In genomic region chr7:24877790-24878311, GRCh38 we compare ENCODE assay signal across 8 cellular contexts.
DNase-seq lines count a peak whose midpoint lies in the region; ATAC-seq, FAIRE-seq and TF ChIP-seq lines count a peak whose summit lies in the region.

No MANE protein-coding gene starts in this region.

- no peak for DNase-seq in activated CD8-positive, alpha-beta memory T cell treated with anti-CD3 and anti-CD28 coated beads, Interleukin-2, amount 10 ng/mL, durations not matched to agents 7 days and 5 days
- no peak for DNase-seq in activated CD8-positive, alpha-beta memory T cell treated with anti-CD3 and anti-CD28 coated beads, Interleukin-2, amount 50 U/mL, for 48 hours
- peak; percentile 29 for DNase-seq in activated CD4-positive, alpha-beta T cell treated with anti-CD3 and anti-CD28 coated beads, Interleukin-2, amount 10 ng/mL, durations not matched to agents 7 days and 5 days
- DNase-seq in kidney (no peak), ureter (ENCODE audit: low spot score) (no peak), tibial artery (no peak), NCI-H2081 treated with DMSO at 0.1 percent for 48 hours (lab: John Stamatoyannopoulos, UW) (no peak)

- peaks cover 34% of the 10 kb centered on the region for H3K4me1 Mint-ChIP-seq in activated CD8-positive, alpha-beta memory T cell treated with anti-CD3 and anti-CD28 coated beads, Interleukin-2, amount 10 ng/mL, durations not matched to agents 7 days and 5 days
- peaks cover 28% of the 10 kb centered on the region for H3K4me1 Mint-ChIP-seq in activated CD4-positive, alpha-beta T cell treated with anti-CD3 and anti-CD28 coated beads, Interleukin-2, amount 10 ng/mL, durations not matched to agents 7 days and 5 days

- no peaks in the 10 kb centered on the region for H3K27me3 ChIP-seq in tibial artery

- H3K27ac ChIP-seq in kidney (ENCODE audit: low read depth in 2 of 2, low read length in 2 of 2) (no peak overlapping the region), tibial artery (no peak overlapping the region)

- peak; percentile 11 for FAIRE-seq in kidney (lab: Jason Lieb, UNC)

- H3K9ac ChIP-seq in kidney (ENCODE audit: low read length in 2 of 2), result no peak overlapping the region

- intact Hi-C loops in kidney (cut with DNase I), result no loop called here
- intact Hi-C loops in tibial artery (cut with DNase I; ENCODE audit: low total_unique reads), result no loop called here

- H3K4me1 ChIP-seq in kidney (ENCODE audit: control insufficient read depth in 1 of 2, insufficient read depth in 1 of 2, low read depth in 1 of 2, low read length in 2 of 2), result no peaks in the 10 kb centered on the region
- H3K4me1 ChIP-seq in tibial artery, result peaks cover 0 to under 1% (median 0%) of the 10 kb centered on the region in 4 donors

- no peaks in the 10 kb centered on the region for H3K9me3 Mint-ChIP-seq in activated CD8-positive, alpha-beta memory T cell treated with anti-CD3 and anti-CD28 coated beads, Interleukin-2, amount 10 ng/mL, durations not matched to agents 7 days and 5 days (ENCODE audit: low read depth)
- H3K9me3 Mint-ChIP-seq in activated CD4-positive, alpha-beta T cell treated with anti-CD3 and anti-CD28 coated beads, Interleukin-2, amount 10 ng/mL, durations not matched to agents 7 days and 5 days, result no peaks in the 10 kb centered on the region

- TF ChIP-seq CTCF in kidney (IDR thresholded peaks at IDR 0.05; ENCODE audit: borderline replicate concordance, extremely low read depth, insufficient read depth) (no peak), tibial artery (IDR thresholded peaks at IDR 0.05) (no peak)

- CTCF ChIA-PET in activated CD8-positive, alpha-beta memory T cell treated with anti-CD3 and anti-CD28 coated beads, Interleukin-2, amount 10 ng/mL, durations not matched to agents 7 days and 5 days (lab: Charles Lee), result interaction anchor here (0.8 to 1.9 kb wide), 6 partner anchors 11 to 65 kb away, joined by 3 to 5 read pairs (median 4); no protein-coding TSS in a partner anchor
- CTCF ChIA-PET in activated CD4-positive, alpha-beta T cell treated with anti-CD3 and anti-CD28 coated beads, Interleukin-2, amount 10 ng/mL, durations not matched to agents 7 days and 5 days (lab: Charles Lee), result interaction anchor here (1.1 to 2.2 kb wide), 10 partner anchors 11 to 101 kb away, joined by 3 to 9 read pairs (median 4); partner anchors contain the start of gene OSBPL3

- peaks cover 12% of the 10 kb centered on the region for H3K36me3 Mint-ChIP-seq in activated CD8-positive, alpha-beta memory T cell treated with anti-CD3 and anti-CD28 coated beads, Interleukin-2, amount 10 ng/mL, durations not matched to agents 7 days and 5 days
- peaks cover 13% of the 10 kb centered on the region for H3K36me3 Mint-ChIP-seq in activated CD4-positive, alpha-beta T cell treated with anti-CD3 and anti-CD28 coated beads, Interleukin-2, amount 10 ng/mL, durations not matched to agents 7 days and 5 days (ENCODE audit: low read depth)

- no peak overlapping the region for H3K4me3 Mint-ChIP-seq in activated CD8-positive, alpha-beta memory T cell treated with anti-CD3 and anti-CD28 coated beads, Interleukin-2, amount 10 ng/mL, durations not matched to agents 7 days and 5 days
- no peak overlapping the region for H3K4me3 Mint-ChIP-seq in activated CD4-positive, alpha-beta T cell treated with anti-CD3 and anti-CD28 coated beads, Interleukin-2, amount 10 ng/mL, durations not matched to agents 7 days and 5 days

- H3K4me3 ChIP-seq in kidney (ENCODE audit: low read length in 2 of 2), result no peak overlapping the region
- no peak overlapping the region for H3K4me3 ChIP-seq in tibial artery

- POLR2A ChIA-PET in activated CD4-positive, alpha-beta T cell treated with anti-CD3 and anti-CD28 coated beads, Interleukin-2, amount 10 ng/mL, durations not matched to agents 7 days and 5 days (lab: Charles Lee), result interaction anchor here (0.9 to 1.4 kb wide), 2 partner anchors 28 to 102 kb away, joined by 3 to 6 read pairs; no protein-coding TSS in a partner anchor

- no peak overlapping the region for H3K27ac Mint-ChIP-seq in activated CD8-positive, alpha-beta memory T cell treated with anti-CD3 and anti-CD28 coated beads, Interleukin-2, amount 10 ng/mL, durations not matched to agents 7 days and 5 days
- peak overlapping the region; percentile 55 for H3K27ac Mint-ChIP-seq in activated CD4-positive, alpha-beta T cell treated with anti-CD3 and anti-CD28 coated beads, Interleukin-2, amount 10 ng/mL, durations not matched to agents 7 days and 5 days

- no peaks in the 10 kb centered on the region for H3K9me3 ChIP-seq in kidney (ENCODE audit: control insufficient read depth in 1 of 2, low read length in 2 of 2)
- H3K9me3 ChIP-seq in tibial artery, result no peaks in the 10 kb centered on the region

- no peaks in the 10 kb centered on the region for H3K27me3 Mint-ChIP-seq in activated CD8-positive, alpha-beta memory T cell treated with anti-CD3 and anti-CD28 coated beads, Interleukin-2, amount 10 ng/mL, durations not matched to agents 7 days and 5 days
- no peaks in the 10 kb centered on the region for H3K27me3 Mint-ChIP-seq in activated CD4-positive, alpha-beta T cell treated with anti-CD3 and anti-CD28 coated beads, Interleukin-2, amount 10 ng/mL, durations not matched to agents 7 days and 5 days

- ATAC-seq in activated CD8-positive, alpha-beta memory T cell treated with anti-CD3 and anti-CD28 coated beads, Interleukin-2, amount 10 ng/mL, durations not matched to agents 7 days and 5 days, result peak; percentile 49
- peak; percentile 80 for ATAC-seq in HG02973 (IDR thresholded peaks at IDR 0.05; ENCODE audit: unreplicated experiment)

- no peaks in the 10 kb centered on the region for H3K36me3 ChIP-seq in kidney (ENCODE audit: control insufficient read depth in 1 of 2, insufficient read depth in 2 of 2, low read length in 2 of 2)
- no peaks in the 10 kb centered on the region for H3K36me3 ChIP-seq in tibial artery
